Comparison of ENCODE assay signal across 12 cellular contexts in genomic region chr7:107172318-107173032, GRCh38. TPM values are rescaled to one million over a fixed set of nuclear protein-coding genes. Genes with fewer than 3 reads are reported as not detected.
DNase-seq lines count a peak whose midpoint lies in the region; ATAC-seq and TF ChIP-seq lines count a peak whose summit lies in the region.
"Had no signal": no experiment of that assay in that cellular context is flagged by ENCODE, and none has a peak within 500 bp of the region (broad histone marks: within the 10 kb centered on the region; RNA-seq: fewer than 3 reads in every experiment).

No MANE protein-coding gene starts in this region.

- 75 to 88% (median 80%) methylated on average over 3 of the region's 3 CpGs for WGBS in psoas muscle, 3 donors

- no peak overlapping the region for H2AFZ ChIP-seq in Loucy (ENCODE audit: low read length)

- H3K79me2 ChIP-seq in Loucy (ENCODE audit: insufficient read depth, low read length): peaks cover 60% of the 10 kb centered on the region

- H3K27ac ChIP-seq in cingulate gyrus (ENCODE audit: low read depth, low read length) (peak overlapping the region; percentile 74), psoas muscle (peak overlapping the region; percentile 99)

- H3K27me3 Mint-ChIP-seq in activated CD4-positive, alpha-beta T cell treated with anti-CD3 and anti-CD28 coated beads, Interleukin-2, amount 10 ng/mL, durations not matched to agents 7 days and 5 days: no peaks in the 10 kb centered on the region

- no peak overlapping the region for H3K9ac ChIP-seq in Loucy (ENCODE audit: low read depth, low read length, poor library complexity, severe bottlenecking)

- peak overlapping the region; percentile 38 for H3K4me2 ChIP-seq in Loucy (ENCODE audit: low read depth, low read length, poor library complexity, severe bottlenecking)

- POLR2A ChIA-PET in activated CD4-positive, alpha-beta T cell treated with anti-CD3 and anti-CD28 coated beads, Interleukin-2, amount 10 ng/mL, durations not matched to agents 7 days and 5 days (lab: Charles Lee): no interaction called here

- H3K27me3 ChIP-seq in Loucy (ENCODE audit: insufficient read depth, low read length, poor library complexity, severe bottlenecking) (no peaks in the 10 kb centered on the region), psoas muscle (ENCODE audit: insufficient read depth in 3 of 3, low read length in 2 of 3) (no peaks in the 10 kb centered on the region)

- CTCF ChIA-PET in activated CD4-positive, alpha-beta T cell treated with anti-CD3 and anti-CD28 coated beads, Interleukin-2, amount 10 ng/mL, durations not matched to agents 7 days and 5 days (lab: Charles Lee): interaction anchor here (0.7 kb wide), 1 partner anchor 22 kb away, joined by 3 read pairs; no protein-coding TSS in a partner anchor

- no peak for ATAC-seq in psoas muscle
- ATAC-seq in HG02870 (IDR thresholded peaks at IDR 0.05; ENCODE audit: unreplicated experiment): no peak
- ATAC-seq in HG02840 (IDR thresholded peaks at IDR 0.05; ENCODE audit: low FRiP score, unreplicated experiment): no peak

- H3K4me1 ChIP-seq in Loucy (ENCODE audit: insufficient read depth, low read length, poor library complexity, severe bottlenecking): peaks cover 23% of the 10 kb centered on the region
- H3K4me1 ChIP-seq in psoas muscle: peaks cover 65% of the 10 kb centered on the region

- H3K4me1 Mint-ChIP-seq in activated CD4-positive, alpha-beta T cell treated with anti-CD3 and anti-CD28 coated beads, Interleukin-2, amount 10 ng/mL, durations not matched to agents 7 days and 5 days: peaks cover 49% of the 10 kb centered on the region

- TF ChIP-seq CTCF in Loucy (conservative IDR thresholded peaks at IDR 0.05; ENCODE audit: low read length) (no peak), psoas muscle (IDR thresholded peaks at IDR 0.05) (no peak)

- intact Hi-C loops in psoas muscle (cut with DNase I): loop anchor here in 1 of 2 donors (10.0 kb wide), 1 partner anchor 702 kb away; no protein-coding TSS in a partner anchor

- H3K4me3 ChIP-seq in Loucy (ENCODE audit: low read length, poor library complexity, severe bottlenecking) (no peak overlapping the region), psoas muscle (no peak overlapping the region)

- H3K36me3 ChIP-seq in Loucy (ENCODE audit: insufficient read depth, low read length): no peaks in the 10 kb centered on the region
- no peaks in the 10 kb centered on the region for H3K36me3 ChIP-seq in psoas muscle (ENCODE audit: insufficient read depth in 1 of 2, low read depth in 1 of 2)

- H3K36me3 Mint-ChIP-seq in activated CD4-positive, alpha-beta T cell treated with anti-CD3 and anti-CD28 coated beads, Interleukin-2, amount 10 ng/mL, durations not matched to agents 7 days and 5 days (ENCODE audit: low read depth): peaks cover 10% of the 10 kb centered on the region

- no peaks in the 10 kb centered on the region for H3F3A ChIP-seq in Loucy (ENCODE audit: low read depth)

- H3K4me3 Mint-ChIP-seq in activated CD4-positive, alpha-beta T cell treated with anti-CD3 and anti-CD28 coated beads, Interleukin-2, amount 10 ng/mL, durations not matched to agents 7 days and 5 days: peak overlapping the region; percentile 44
- H3K4me3 Mint-ChIP-seq: HFFc6 had no signal

- H3K27ac Mint-ChIP-seq in activated CD4-positive, alpha-beta T cell treated with anti-CD3 and anti-CD28 coated beads, Interleukin-2, amount 10 ng/mL, durations not matched to agents 7 days and 5 days: no peak overlapping the region
- H3K27ac Mint-ChIP-seq: HFFc6 had no signal

- H3K9me3 ChIP-seq in Loucy (ENCODE audit: insufficient read depth, low read depth, low read length): no peaks in the 10 kb centered on the region
- no peaks in the 10 kb centered on the region for H3K9me3 ChIP-seq in psoas muscle

- no peaks in the 10 kb centered on the region for H3K9me3 Mint-ChIP-seq in activated CD4-positive, alpha-beta T cell treated with anti-CD3 and anti-CD28 coated beads, Interleukin-2, amount 10 ng/mL, durations not matched to agents 7 days and 5 days
- H3K9me3 Mint-ChIP-seq: HFFc6 had no signal

- peaks cover 40% of the 10 kb centered on the region for H4K20me1 ChIP-seq in Loucy (ENCODE audit: insufficient read depth, low read length, poor library complexity, severe bottlenecking)

- DNase-seq in activated CD4-positive, alpha-beta T cell treated with anti-CD3 and anti-CD28 coated beads, Interleukin-2, amount 10 ng/mL, durations not matched to agents 7 days and 5 days: no peak
- DNase-seq in activated CD4-positive, alpha-beta T cell treated with anti-CD3 and anti-CD28 coated beads for 48 hours: no peak
- DNase-seq in psoas muscle: no peak
- no peak for DNase-seq in NCI-H2029 (lab: John Stamatoyannopoulos, UW)
- DNase-seq: amygdala, HFFc6, NCI-H1417 treated with DMSO at 0.1 percent for 48 hours, NCI-H524 had no signal

- H3K9me2 ChIP-seq in Loucy (replicated peaks; ENCODE audit: low read depth, low read length): no peaks in the 10 kb centered on the region

RNA-seq across cellular contexts. Expression of gene HBP1, which starts 3.7 kb away (rescaled TPM):
- 10 to 100 TPM; 34.4 to 34.8 TPM for total RNA-seq in activated CD4-positive, alpha-beta T cell treated with anti-CD3 and anti-CD28 coated beads, Interleukin-2, amount 10 ng/mL, durations not matched to agents 7 days and 5 days
- total RNA-seq in psoas muscle: 10 to 100 TPM; 65.3 to 74.9 (median 70.7) TPM
- polyA plus RNA-seq in psoas muscle: 10 to 100 TPM; 14.6 to 76.7 (median 69.5) TPM
